13 cellular contexts compared by ENCODE assay signal in genomic region chr12:4143909-4144308, GRCh38.
A peak's percentile ranks its signal among the peaks of the same experiment; 100 is the strongest.
DNase-seq lines count a peak whose midpoint lies in the region; ATAC-seq and TF ChIP-seq lines count a peak whose summit lies in the region.
"Had no signal": no experiment of that assay in that cellular context is flagged by ENCODE, and none has a peak within 500 bp of the region (broad histone marks: within the 10 kb centered on the region; RNA-seq: fewer than 3 reads in every experiment).

No MANE protein-coding gene starts in this region.

- H3K27me3 Mint-ChIP-seq in activated CD8-positive, alpha-beta T cell treated with anti-CD3 and anti-CD28 coated beads for 36 hours, result no peaks in the 10 kb centered on the region
- no peaks in the 10 kb centered on the region for H3K27me3 Mint-ChIP-seq in natural killer cell (ENCODE audit: low read depth in 2 of 2)

- intact Hi-C loops in activated CD8-positive, alpha-beta T cell treated with anti-CD3 and anti-CD28 coated beads for 36 hours (cut with micrococcal nuclease), result loop anchor here (2.0 kb wide), 1 partner anchor 129 kb away; the partner anchor contains the start of gene CCND2
- intact Hi-C loops in natural killer cell (cut with micrococcal nuclease), result loop anchor here (5.0 kb wide), 1 partner anchor 37 kb away; no protein-coding TSS in a partner anchor

- POLR2A ChIA-PET in activated CD8-positive, alpha-beta T cell treated with anti-CD3 and anti-CD28 coated beads for 36 hours (lab: Charles Lee), result interaction anchor here (0.8 to 17.9 kb wide), 9 partner anchors 10 to 155 kb away, joined by 3 to 375 read pairs (median 11); partner anchors contain the start of gene CCND2

- peaks cover 10% of the 10 kb centered on the region for H3K36me3 Mint-ChIP-seq in activated CD8-positive, alpha-beta T cell treated with anti-CD3 and anti-CD28 coated beads for 36 hours (ENCODE audit: low read depth)
- H3K36me3 Mint-ChIP-seq in natural killer cell, result no peaks in the 10 kb centered on the region

- peaks cover 96% of the 10 kb centered on the region for H3K4me1 Mint-ChIP-seq in activated CD8-positive, alpha-beta T cell treated with anti-CD3 and anti-CD28 coated beads for 36 hours (ENCODE audit: low read depth)
- peaks cover 14 to 16% of the 10 kb centered on the region in 2 donors for H3K4me1 Mint-ChIP-seq in natural killer cell

- CTCF ChIA-PET in activated CD8-positive, alpha-beta T cell treated with anti-CD3 and anti-CD28 coated beads for 36 hours (lab: Charles Lee), result interaction anchor here (0.7 to 4.6 kb wide), 13 partner anchors 10 to 133 kb away, joined by 3 to 51 read pairs (median 8); no protein-coding TSS in a partner anchor

- H3K27ac Mint-ChIP-seq in activated CD8-positive, alpha-beta T cell treated with anti-CD3 and anti-CD28 coated beads for 36 hours, result peak overlapping the region; percentile 90
- peak overlapping the region; percentile 93 to 97 for H3K27ac Mint-ChIP-seq in natural killer cell
- H3K27ac Mint-ChIP-seq: nephron progenitor cell had no signal

- TF ChIP-seq CTCF in LNCAP (IDR thresholded peaks at IDR 0.05) (peak; percentile 24; the same call in 1 of the 2 replicates), natural killer cell (IDR thresholded peaks at IDR 0.05) (no peak)
- TF ChIP-seq CTCF in activated CD8-positive, alpha-beta T cell treated with anti-CD3 and anti-CD28 coated beads for 36 hours (IDR thresholded peaks at IDR 0.05), result peak; percentile 63

- peak; percentile 25 for DNase-seq in activated T-cell treated with anti-CD3 and anti-CD28 coated beads, Interleukin-2, amount 50 U/mL, for 1 hour
- DNase-seq in activated T-cell treated with anti-CD3 and anti-CD28 coated beads, Interleukin-2, amount 50 U/mL, for 48 hours, result no peak
- peak; percentile 48 for DNase-seq in activated CD8-positive, alpha-beta T cell treated with anti-CD3 and anti-CD28 coated beads for 36 hours
- DNase-seq in natural killer cell (no peak), nucleus accumbens (lab: John Stamatoyannopoulos, UW) (no peak), NCI-H524 treated with DMSO at 0.1 percent for 48 hours (lab: John Stamatoyannopoulos, UW) (no peak), SIG-M5 (lab: John Stamatoyannopoulos, UW) (no peak)
- DNase-seq: AML-193, KG1, kidney, NCI-H446 treated with DMSO at 0.1 percent for 48 hours, nephron progenitor cell had no signal

- ATAC-seq in activated CD8-positive, alpha-beta T cell treated with anti-CD3 and anti-CD28 coated beads for 36 hours, result no peak
- ATAC-seq in natural killer cell, result peak in 2 of 3 donors; percentile 27 to 33

- H3K4me3 Mint-ChIP-seq in activated CD8-positive, alpha-beta T cell treated with anti-CD3 and anti-CD28 coated beads for 36 hours, result peak overlapping the region; percentile 21
- H3K4me3 Mint-ChIP-seq in natural killer cell, result peak overlapping the region; percentile 57
- H3K4me3 Mint-ChIP-seq: nephron progenitor cell had no signal

- peaks cover 8% of the 10 kb centered on the region for H3K9me3 Mint-ChIP-seq in activated CD8-positive, alpha-beta T cell treated with anti-CD3 and anti-CD28 coated beads for 36 hours
- H3K9me3 Mint-ChIP-seq in natural killer cell, result no peaks in the 10 kb centered on the region

Comparison
In these comparisons a context has a peak if more than half of its experiments do, and no peak if none do; other contexts are left out.
1. DNase-seq: peak in activated T-cell treated with anti-CD3 and anti-CD28 coated beads, Interleukin-2, amount 50 U/mL, for 1 hour (single experiment) and activated CD8-positive, alpha-beta T cell treated with anti-CD3 and anti-CD28 coated beads for 36 hours (single experiment); none in activated T-cell treated with anti-CD3 and anti-CD28 coated beads, Interleukin-2, amount 50 U/mL, for 48 hours (0 of 2), natural killer cell (single experiment), nucleus accumbens (0 of 56), NCI-H524 treated with DMSO at 0.1 percent for 48 hours (single experiment) and SIG-M5 (single experiment).